In genomic region chrX:68186552-68187262, GRCh38 we compare ENCODE assay signal across 12 cellular contexts.
A peak's percentile ranks its signal among the peaks of the same experiment; 100 is the strongest.
DNase-seq lines count a peak whose midpoint lies in the region; TF ChIP-seq lines count a peak whose summit lies in the region.
"Had no signal": no experiment of that assay in that cellular context is flagged by ENCODE, and none has a peak within 500 bp of the region (broad histone marks: within the 10 kb centered on the region; RNA-seq: fewer than 3 reads in every experiment).

No MANE protein-coding gene starts in this region.

- H3K4me1 Mint-ChIP-seq in mesothelial cell of epicardium: no peaks in the 10 kb centered on the region
- H3K4me1 Mint-ChIP-seq: nephron progenitor cell had no signal

- H3K4me1 ChIP-seq in PC-9 (replicated peaks; ENCODE audit: insufficient read depth) (peaks cover 19% of the 10 kb centered on the region), trophoblast cell (ENCODE audit: control insufficient read depth in 1 of 2, insufficient read depth in 2 of 2, low read length in 2 of 2) (no peaks in the 10 kb centered on the region), osteoblast (ENCODE audit: insufficient read depth, low read length) (peaks cover 8% of the 10 kb centered on the region)
- H3K4me1 ChIP-seq: esophagus muscularis mucosa, right lobe of liver had no signal

- H3K9me3 Mint-ChIP-seq in mesothelial cell of epicardium: peaks cover 3% of the 10 kb centered on the region
- H3K9me3 Mint-ChIP-seq: activated T-cell treated with anti-CD3 and anti-CD28 coated beads, Interleukin-2, amount 50 U/mL, for 24 hours had no signal

- H3K14ac ChIP-seq in trophoblast cell (ENCODE audit: low read length): no peak overlapping the region

- no peaks in the 10 kb centered on the region for H3K36me3 Mint-ChIP-seq in mesothelial cell of epicardium

- H3K79me2 ChIP-seq in PC-9 (ENCODE audit: low read depth) (no peaks in the 10 kb centered on the region), trophoblast cell (ENCODE audit: control insufficient read depth, insufficient read depth, low read length, poor library complexity) (no peaks in the 10 kb centered on the region), osteoblast (ENCODE audit: insufficient read depth, low read length) (no peaks in the 10 kb centered on the region)

- H2AFZ ChIP-seq in PC-9: no peak overlapping the region
- no peak overlapping the region for H2AFZ ChIP-seq in trophoblast cell (ENCODE audit: insufficient read depth, low read length, poor library complexity)
- H2AFZ ChIP-seq in osteoblast (ENCODE audit: low read length): no peak overlapping the region

- H4K20me1 ChIP-seq in PC-9 (ENCODE audit: insufficient read depth) (no peaks in the 10 kb centered on the region), osteoblast (ENCODE audit: insufficient read depth, low read length) (no peaks in the 10 kb centered on the region)

- H3K79me1 ChIP-seq in trophoblast cell (ENCODE audit: low read length): no peaks in the 10 kb centered on the region

- no peak overlapping the region for H4K12ac ChIP-seq in trophoblast cell (ENCODE audit: low read depth, low read length)

- intact Hi-C loops in PC-9 (cut with micrococcal nuclease; ENCODE audit: unreplicated experiment): loop anchor here (5.0 kb wide), 1 partner anchor 636 kb away; no protein-coding TSS in a partner anchor

- no peak overlapping the region for H2BK12ac ChIP-seq in trophoblast cell (ENCODE audit: low read length)

- no TSS peak for BruUV-seq in PC-9 (replicated peaks; lab: Mats Ljungman, UMichigan)

- DNase-seq in HS-5 (ENCODE audit: low read depth) (peak; percentile 49), PC-9 (peak in 1 of 2 experiments; percentile 94), dermis blood vessel endothelial cell (peak; percentile 32), trophoblast cell (peak; percentile 12 to 34), NCI-H1105 (lab: John Stamatoyannopoulos, UW) (no peak), mesothelial cell of epicardium (ENCODE audit: low spot score in 2 of 2, unreplicated experiment in 2 of 2) (no peak), osteoblast (ENCODE audit: insufficient read length, low spot score, missing footprints) (no peak)
- DNase-seq: activated T-cell treated with anti-CD3 and anti-CD28 coated beads, Interleukin-2, amount 50 U/mL, for 24 hours; NCI-H2171 treated with DMSO at 0.1 percent for 48 hours; nephron progenitor cell; right lobe of liver had no signal

- no peak overlapping the region for H2BK120ac ChIP-seq in trophoblast cell (ENCODE audit: insufficient read depth, low read length, poor library complexity)

- CTCF ChIA-PET in PC-9 (lab: Charles Lee): interaction anchor here (0.6 kb wide), 2 partner anchors 20 to 183 kb away, joined by 3 read pairs; no protein-coding TSS in a partner anchor

- H3K9me3 ChIP-seq in PC-9 (ENCODE audit: insufficient read depth, low read depth) (no peaks in the 10 kb centered on the region), trophoblast cell (ENCODE audit: insufficient read depth, low read depth, low read length) (no peaks in the 10 kb centered on the region), osteoblast (ENCODE audit: low read depth, low read length) (no peaks in the 10 kb centered on the region)
- H3K9me3 ChIP-seq: esophagus muscularis mucosa, right lobe of liver had no signal

- H3K36me3 ChIP-seq in PC-9 (ENCODE audit: low read depth) (no peaks in the 10 kb centered on the region), trophoblast cell (ENCODE audit: control insufficient read depth in 1 of 2, insufficient read depth in 2 of 2, low read length in 2 of 2) (no peaks in the 10 kb centered on the region), osteoblast (ENCODE audit: insufficient read depth, low read length) (no peaks in the 10 kb centered on the region)
- H3K36me3 ChIP-seq: right lobe of liver had no signal

- no peak overlapping the region for H4K8ac ChIP-seq in trophoblast cell (ENCODE audit: low read depth, low read length)

- no CpG with 5 or more reads among the region's 2 CpGs for WGBS in trophoblast cell (ENCODE audit: extremely low coverage, insufficient coverage, insufficient read length)

- POLR2A ChIA-PET in PC-9 (lab: Charles Lee; ENCODE audit: unreplicated experiment): no interaction called here

- H3K27ac Mint-ChIP-seq in mesothelial cell of epicardium: no peak overlapping the region
- H3K27ac Mint-ChIP-seq: activated T-cell treated with anti-CD3 and anti-CD28 coated beads, Interleukin-2, amount 50 U/mL, for 24 hours; nephron progenitor cell had no signal

- H3K18ac ChIP-seq in trophoblast cell (ENCODE audit: low read length): no peak overlapping the region

- H3K27me3 Mint-ChIP-seq in mesothelial cell of epicardium (ENCODE audit: low read depth): no peaks in the 10 kb centered on the region

- H2BK5ac ChIP-seq in trophoblast cell (ENCODE audit: low read depth, low read length, poor library complexity): no peak overlapping the region

- H3K4me3 Mint-ChIP-seq in mesothelial cell of epicardium: no peak overlapping the region
- H3K4me3 Mint-ChIP-seq: activated T-cell treated with anti-CD3 and anti-CD28 coated beads, Interleukin-2, amount 50 U/mL, for 24 hours; nephron progenitor cell had no signal

- H3K27ac ChIP-seq in PC-9: peak overlapping the region; percentile 68
- no peak overlapping the region for H3K27ac ChIP-seq in trophoblast cell (ENCODE audit: low read depth, low read length)
- H3K27ac ChIP-seq in osteoblast (ENCODE audit: low read depth, low read length): no peak overlapping the region
- H3K27ac ChIP-seq: esophagus muscularis mucosa, right lobe of liver had no signal

- H2AK5ac ChIP-seq in trophoblast cell (ENCODE audit: low read length): no peak overlapping the region

- H3K27me3 ChIP-seq in PC-9 (ENCODE audit: insufficient read depth, low read depth): no peaks in the 10 kb centered on the region
- H3K27me3 ChIP-seq in trophoblast cell (ENCODE audit: insufficient read depth, low read length): no peaks in the 10 kb centered on the region
- peaks cover 6% of the 10 kb centered on the region for H3K27me3 ChIP-seq in osteoblast (ENCODE audit: insufficient read depth, low read length)
- H3K27me3 ChIP-seq: esophagus muscularis mucosa, right lobe of liver had no signal

- no peaks in the 10 kb centered on the region for H3K9me2 ChIP-seq in PC-9 (ENCODE audit: insufficient read depth)

- no peak overlapping the region for H3K4me3 ChIP-seq in PC-9
- no peak overlapping the region for H3K4me3 ChIP-seq in trophoblast cell (ENCODE audit: low read depth, low read length)
- H3K4me3 ChIP-seq in osteoblast (ENCODE audit: insufficient read depth, low read length): no peak overlapping the region
- H3K4me3 ChIP-seq: esophagus muscularis mucosa, right lobe of liver had no signal

- TF ChIP-seq CTCF in PC-9 (conservative IDR thresholded peaks at IDR 0.05) (no peak), mesothelial cell of epicardium (IDR thresholded peaks at IDR 0.05; ENCODE audit: unreplicated experiment) (no peak), osteoblast (IDR thresholded peaks at IDR 0.05; ENCODE audit: extremely low read depth, low read depth, low read length) (no peak)

- H3K9ac ChIP-seq in trophoblast cell (ENCODE audit: low read length): no peak overlapping the region

- H3F3A ChIP-seq in PC-9 (ENCODE audit: insufficient read depth, low read depth): 0 out of 2 replicates have a peak, but pooled peaks cover 9% of the 10 kb centered on the region

- H3K4me2 ChIP-seq in PC-9: peak overlapping the region; percentile 7; the same call in 1 of the 2 replicates
- H3K4me2 ChIP-seq in trophoblast cell (ENCODE audit: low read length): no peak overlapping the region
- no peak overlapping the region for H3K4me2 ChIP-seq in osteoblast (ENCODE audit: insufficient read depth, low read length)

- no peak overlapping the region for H3K23ac ChIP-seq in trophoblast cell (ENCODE audit: low read length)

- H4K91ac ChIP-seq in trophoblast cell (ENCODE audit: low read depth, low read length): no peak overlapping the region

- H3K4ac ChIP-seq in trophoblast cell (ENCODE audit: low read depth, low read length): no peak overlapping the region

Comparison
In these comparisons a context has a peak if more than half of its experiments do, and no peak if none do; other contexts are left out.
1. DNase-seq: peak in HS-5 (single experiment), dermis blood vessel endothelial cell (single experiment) and trophoblast cell (2 of 2); none in NCI-H1105 (single experiment), mesothelial cell of epicardium (0 of 2) and osteoblast (single experiment).